In the genomic region with DNA sequence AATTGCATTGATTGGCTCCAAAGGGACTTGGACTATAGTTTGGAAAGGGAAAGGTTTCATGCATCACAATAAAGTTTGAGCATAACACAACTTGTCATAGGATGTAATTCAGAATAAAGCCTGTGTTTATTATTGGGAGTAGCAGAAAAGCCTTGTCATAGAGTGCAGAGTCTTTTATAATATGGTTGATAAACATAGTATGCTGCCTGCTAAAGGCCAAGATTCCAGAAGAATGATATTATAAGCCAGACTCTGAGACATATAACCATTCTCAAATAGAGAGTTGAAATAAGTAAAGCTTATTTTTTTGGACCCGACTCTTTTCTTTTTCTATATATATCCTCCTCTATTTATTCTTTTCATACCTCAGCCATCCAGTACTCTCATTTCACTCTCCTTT, we compare ENCODE assay signal across 25 cellular contexts.
A peak's percentile ranks its signal among the peaks of the same experiment; 100 is the strongest.
DNase-seq lines count a peak whose midpoint lies in the region; ATAC-seq and TF ChIP-seq lines count a peak whose summit lies in the region.
"Had no signal": no experiment of that assay in that cellular context is flagged by ENCODE, and none has a peak within 500 bp of the region (broad histone marks: within the 10 kb centered on the region; RNA-seq: fewer than 3 reads in every experiment).

No MANE protein-coding gene starts in this region.

- H3K27me3 Mint-ChIP-seq in GM23338 (ENCODE audit: insufficient read depth, low read depth, poor library complexity) = peaks cover 3% of the 10 kb centered on the region
- H3K27me3 Mint-ChIP-seq in WTC11 (ENCODE audit: low read depth) = no peaks in the 10 kb centered on the region
- H3K27me3 Mint-ChIP-seq: CD4-positive, alpha-beta memory T cell; CD4-positive, CD25-positive, alpha-beta regulatory T cell; CD8-positive, alpha-beta memory T cell had no signal

- H3K36me3 ChIP-seq in GM23338 (ENCODE audit: insufficient read depth) (peaks cover 7% of the 10 kb centered on the region; the same call in 1 of the 2 replicates), adipocyte (ENCODE audit: control insufficient read depth, insufficient read depth, low read length, severe bottlenecking) (no peaks in the 10 kb centered on the region), smooth muscle cell (ENCODE audit: low read depth) (no peaks in the 10 kb centered on the region)
- H3K36me3 ChIP-seq: BE2C, BLaER1 had no signal

- H3K27ac Mint-ChIP-seq in GM23338 (no peak overlapping the region), WTC11 (no peak overlapping the region)
- H3K27ac Mint-ChIP-seq: CD14-positive monocyte; CD4-positive, alpha-beta memory T cell; CD4-positive, CD25-positive, alpha-beta regulatory T cell; CD8-positive, alpha-beta memory T cell had no signal

- H3F3A ChIP-seq in GM23338 (replicated peaks; ENCODE audit: low read depth) (no peaks in the 10 kb centered on the region), smooth muscle cell (ENCODE audit: low read depth) (peaks cover 3% of the 10 kb centered on the region)

- H3K79me2 ChIP-seq in GM23338 (replicated peaks; ENCODE audit: insufficient read depth) (no peaks in the 10 kb centered on the region), smooth muscle cell (ENCODE audit: low read depth) (no peaks in the 10 kb centered on the region)

- H3K4me3 Mint-ChIP-seq in GM23338 = no peak overlapping the region
- H3K4me3 Mint-ChIP-seq in WTC11 = no peak overlapping the region
- H3K4me3 Mint-ChIP-seq: CD14-positive monocyte; CD4-positive, alpha-beta memory T cell; CD4-positive, CD25-positive, alpha-beta regulatory T cell; CD8-positive, alpha-beta memory T cell had no signal

- TF ChIP-seq CTCF in GM23338 (conservative IDR thresholded peaks at IDR 0.05; ENCODE audit: low read depth in 2 of 2) (no peak), smooth muscle cell (IDR thresholded peaks at IDR 0.05; ENCODE audit: borderline replicate concordance, insufficient read depth, poor library complexity, severe bottlenecking) (no peak), GM10248 (IDR thresholded peaks at IDR 0.05; ENCODE audit: control extremely low read depth, extremely low read depth, low read depth, missing control alignments) (no peak), WTC11 (IDR thresholded peaks at IDR 0.05) (no peak)

- H3K9ac ChIP-seq in adipocyte (ENCODE audit: low read length) = no peak overlapping the region
- H3K9ac ChIP-seq in smooth muscle cell (ENCODE audit: low read depth) = no peak overlapping the region
- H3K9ac ChIP-seq: BLaER1 had no signal

- peaks cover 33% of the 10 kb centered on the region for H3K36me3 Mint-ChIP-seq in GM23338 (ENCODE audit: low read depth)
- H3K36me3 Mint-ChIP-seq in WTC11 = peaks cover 27% of the 10 kb centered on the region
- H3K36me3 Mint-ChIP-seq: CD14-positive monocyte; CD4-positive, alpha-beta memory T cell; CD4-positive, CD25-positive, alpha-beta regulatory T cell; CD8-positive, alpha-beta memory T cell had no signal

- CTCF ChIA-PET in GM10248 (lab: Yijun Ruan, JAX) = no interaction called here
- CTCF ChIA-PET in WTC11 (lab: Charles Lee) = no interaction called here

- H3K4me1 ChIP-seq in GM23338 (ENCODE audit: insufficient read depth) (peaks cover 14% of the 10 kb centered on the region), adipocyte (ENCODE audit: control insufficient read depth, insufficient read depth, low read length) (peaks cover 23% of the 10 kb centered on the region), smooth muscle cell (ENCODE audit: low read depth) (peaks cover 9% of the 10 kb centered on the region)
- H3K4me1 ChIP-seq: BE2C, BLaER1 had no signal

- DNase-seq in GM23338 (ENCODE audit: low spot score) (no peak), adipocyte (ENCODE audit: low read depth) (peak; percentile 53), fibroblast of peridontal ligament (ENCODE audit: extremely low read depth) (peak; percentile 54), smooth muscle cell (lab: John Stamatoyannopoulos, UW; ENCODE audit: unreplicated experiment) (no peak), GM10248 (ENCODE audit: extremely low spot score) (no peak), NCI-H345 treated with DMSO at 0.1 percent for 48 hours (lab: John Stamatoyannopoulos, UW; ENCODE audit: unreplicated experiment) (no peak), WTC11 (ENCODE audit: low spot score) (no peak)
- DNase-seq in stimulated activated CD4-positive, alpha-beta T cell treated with anti-CD3 and anti-CD28 coated beads, Interleukin-2, amount 100 ng/mL, for 48 hours = no peak
- DNase-seq: 8988T; ACHN; BE2C; C1 segment of cervical spinal cord; CD4-positive, alpha-beta memory T cell; CD4-positive, CD25-positive, alpha-beta regulatory T cell; CD8-positive, alpha-beta memory T cell; COR-L47; DMS 273 treated with DMSO at 0.1 percent for 48 hours; DMS153; DMS53; DMS79; DND-41; EL; GDM1 had no signal

- H3K4me3 ChIP-seq in GM23338 (no peak overlapping the region), adipocyte (ENCODE audit: low read length) (no peak overlapping the region), smooth muscle cell (no peak overlapping the region)
- H3K4me3 ChIP-seq: BLaER1 had no signal

- H3K9me3 ChIP-seq in adipocyte (ENCODE audit: control insufficient read depth, low read length) (peaks cover 18% of the 10 kb centered on the region), smooth muscle cell (replicated peaks; ENCODE audit: low read depth) (peaks cover 7% of the 10 kb centered on the region)
- H3K9me3 ChIP-seq: BE2C, BLaER1 had no signal

- peaks cover 38% of the 10 kb centered on the region for H3K9me3 Mint-ChIP-seq in GM23338
- H3K9me3 Mint-ChIP-seq in WTC11 = peaks cover 56% of the 10 kb centered on the region

- POLR2A ChIA-PET in GM10248 (lab: Yijun Ruan, JAX) = no interaction called here
- POLR2A ChIA-PET in WTC11 (lab: Charles Lee) = no interaction called here

- H4K20me1 ChIP-seq in GM23338 (replicated peaks; ENCODE audit: insufficient read depth) (no peaks in the 10 kb centered on the region), smooth muscle cell (ENCODE audit: low read depth) (no peaks in the 10 kb centered on the region)
- H4K20me1 ChIP-seq: BLaER1 had no signal

- 90% methylated on average over 1 of the region's 1 CpG for WGBS in smooth muscle cell (ENCODE audit: low lambda C conversion rate)

- H3K9me2 ChIP-seq in GM23338 (ENCODE audit: insufficient read depth) = no peaks in the 10 kb centered on the region

- no peak overlapping the region for H3K27ac ChIP-seq in GM23338 (ENCODE audit: low read depth)
- no peak overlapping the region for H3K27ac ChIP-seq in smooth muscle cell (ENCODE audit: low read depth)
- H3K27ac ChIP-seq: BLaER1 had no signal

- ATAC-seq in GM23338 = no peak
- no peak for ATAC-seq in WTC11

- H3K27me3 ChIP-seq in GM23338 (ENCODE audit: insufficient read depth) (no peaks in the 10 kb centered on the region), adipocyte (replicated peaks; ENCODE audit: control insufficient read depth, insufficient read depth, low read length) (no peaks in the 10 kb centered on the region), smooth muscle cell (ENCODE audit: low read depth) (no peaks in the 10 kb centered on the region)
- H3K27me3 ChIP-seq: BE2C, BLaER1 had no signal

- H3K4me1 Mint-ChIP-seq in GM23338 = peaks cover 17% of the 10 kb centered on the region
- H3K4me1 Mint-ChIP-seq in WTC11 = peaks cover 22% of the 10 kb centered on the region
- H3K4me1 Mint-ChIP-seq: CD14-positive monocyte; CD4-positive, alpha-beta memory T cell; CD4-positive, CD25-positive, alpha-beta regulatory T cell; CD8-positive, alpha-beta memory T cell had no signal

- H2AFZ ChIP-seq in GM23338 (no peak overlapping the region), smooth muscle cell (ENCODE audit: low read depth) (no peak overlapping the region)

- H3K4me2 ChIP-seq in GM23338 = peak overlapping the region; percentile 35
- peak overlapping the region; percentile 40 for H3K4me2 ChIP-seq in smooth muscle cell
- H3K4me2 ChIP-seq: BLaER1 had no signal

TF ChIP-seq in GM23338, 12 proteins besides CTCF, POLR2A, EP300 and RAD21 (continues in another document):
- TF ChIP-seq ZNF331 (CRISPR knock-in tag; IDR thresholded peaks at IDR 0.05; ENCODE audit: low read depth) (no peak), NANOG (IDR thresholded peaks at IDR 0.05; ENCODE audit: borderline replicate concordance) (no peak), CREB1 (CRISPR knock-in tag; IDR thresholded peaks at IDR 0.05; ENCODE audit: low read depth) (no peak), EZH2phosphoT487 (IDR thresholded peaks at IDR 0.05; ENCODE audit: unreplicated experiment) (no peak), ZNF114 (CRISPR knock-in tag; IDR thresholded peaks at IDR 0.05) (no peak), STAT1 (IDR thresholded peaks at IDR 0.05; ENCODE audit: unreplicated experiment) (no peak), EZH2 (IDR thresholded peaks at IDR 0.05; ENCODE audit: low read depth, unreplicated experiment) (no peak)
- TF ChIP-seq, protein P1, sequence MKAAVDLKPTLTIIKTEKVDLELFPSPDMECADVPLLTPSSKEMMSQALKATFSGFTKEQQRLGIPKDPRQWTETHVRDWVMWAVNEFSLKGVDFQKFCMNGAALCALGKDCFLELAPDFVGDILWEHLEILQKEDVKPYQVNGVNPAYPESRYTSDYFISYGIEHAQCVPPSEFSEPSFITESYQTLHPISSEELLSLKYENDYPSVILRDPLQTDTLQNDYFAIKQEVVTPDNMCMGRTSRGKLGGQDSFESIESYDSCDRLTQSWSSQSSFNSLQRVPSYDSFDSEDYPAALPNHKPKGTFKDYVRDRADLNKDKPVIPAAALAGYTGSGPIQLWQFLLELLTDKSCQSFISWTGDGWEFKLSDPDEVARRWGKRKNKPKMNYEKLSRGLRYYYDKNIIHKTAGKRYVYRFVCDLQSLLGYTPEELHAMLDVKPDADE (IDR thresholded peaks at IDR 0.05) = no peak

TF ChIP-seq in WTC11, 78 proteins besides CTCF, POLR2A, EP300 and RAD21 (continues in another document):
- TF ChIP-seq CREM (CRISPR knock-in tag; IDR thresholded peaks at IDR 0.05) (no peak), RORB (CRISPR knock-in tag; IDR thresholded peaks at IDR 0.05) (no peak), ZNF396 (CRISPR knock-in tag; IDR thresholded peaks at IDR 0.05; ENCODE audit: borderline replicate concordance) (no peak), GABPB1 (CRISPR knock-in tag; IDR thresholded peaks at IDR 0.05) (no peak), TCF7 (CRISPR knock-in tag; IDR thresholded peaks at IDR 0.05; ENCODE audit: low read depth) (no peak)
- TF ChIP-seq, protein P2, sequence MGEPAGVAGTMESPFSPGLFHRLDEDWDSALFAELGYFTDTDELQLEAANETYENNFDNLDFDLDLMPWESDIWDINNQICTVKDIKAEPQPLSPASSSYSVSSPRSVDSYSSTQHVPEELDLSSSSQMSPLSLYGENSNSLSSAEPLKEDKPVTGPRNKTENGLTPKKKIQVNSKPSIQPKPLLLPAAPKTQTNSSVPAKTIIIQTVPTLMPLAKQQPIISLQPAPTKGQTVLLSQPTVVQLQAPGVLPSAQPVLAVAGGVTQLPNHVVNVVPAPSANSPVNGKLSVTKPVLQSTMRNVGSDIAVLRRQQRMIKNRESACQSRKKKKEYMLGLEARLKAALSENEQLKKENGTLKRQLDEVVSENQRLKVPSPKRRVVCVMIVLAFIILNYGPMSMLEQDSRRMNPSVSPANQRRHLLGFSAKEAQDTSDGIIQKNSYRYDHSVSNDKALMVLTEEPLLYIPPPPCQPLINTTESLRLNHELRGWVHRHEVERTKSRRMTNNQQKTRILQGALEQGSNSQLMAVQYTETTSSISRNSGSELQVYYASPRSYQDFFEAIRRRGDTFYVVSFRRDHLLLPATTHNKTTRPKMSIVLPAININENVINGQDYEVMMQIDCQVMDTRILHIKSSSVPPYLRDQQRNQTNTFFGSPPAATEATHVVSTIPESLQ (CRISPR knock-in tag; IDR thresholded peaks at IDR 0.05) = no peak

Comparison
In these comparisons a context has a peak if more than half of its experiments do, and no peak if none do; other contexts are left out.
1. DNase-seq: peak in adipocyte (single experiment) and fibroblast of peridontal ligament (single experiment); none in GM23338 (single experiment), smooth muscle cell (single experiment), GM10248 (single experiment), NCI-H345 treated with DMSO at 0.1 percent for 48 hours (single experiment), stimulated activated CD4-positive, alpha-beta T cell treated with anti-CD3 and anti-CD28 coated beads, Interleukin-2, amount 100 ng/mL, for 48 hours (0 of 2) and WTC11 (single experiment).